Comparison of ENCODE assay signal across 8 cellular contexts in the genomic region with DNA sequence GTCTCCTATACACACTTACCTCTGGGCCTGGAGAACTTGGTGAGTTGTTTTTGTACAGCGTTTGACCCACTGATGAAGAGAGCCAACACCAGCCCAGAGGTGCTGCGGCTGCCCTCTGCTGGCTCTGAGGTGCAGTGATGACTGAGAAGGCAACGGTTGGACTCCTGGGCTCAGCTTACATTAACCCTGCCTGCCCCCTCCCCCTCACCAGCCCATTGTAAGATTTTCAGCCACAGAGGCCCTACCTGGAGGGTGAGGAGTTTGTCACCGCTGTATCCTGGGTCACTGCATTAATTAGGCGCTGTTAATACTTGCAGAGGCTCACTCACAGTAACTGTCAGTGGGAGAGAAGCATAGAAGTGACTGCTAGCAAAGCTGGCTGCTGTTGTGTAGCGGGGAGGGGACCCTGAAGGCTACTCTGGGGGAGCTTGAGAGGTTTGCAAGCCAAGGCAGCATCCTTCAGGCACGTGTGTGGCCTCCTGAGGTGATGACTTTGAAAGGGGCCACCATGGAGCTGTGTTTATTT. TPM values are rescaled to one million over a fixed set of nuclear protein-coding genes. Genes with fewer than 3 reads are reported as not detected.
DNase-seq lines count a peak whose midpoint lies in the region; ATAC-seq and TF ChIP-seq lines count a peak whose summit lies in the region.

No MANE protein-coding gene starts in this region.

- DNase-seq in GM03348 (ENCODE audit: low spot score): peak; percentile 87
- peak; percentile 65 for DNase-seq in activated T-cell treated with anti-CD3 and anti-CD28 coated beads, Interleukin-2, amount 50 U/mL, for 1 hour
- peak; percentile 63 to 81 for DNase-seq in fibroblast of lung (ENCODE audit: low read depth in 2 of 2)
- peak; percentile 74 for DNase-seq in nephron progenitor cell
- DNase-seq in substantia nigra (lab: John Stamatoyannopoulos, UW): peak in 43 of 49 donors; percentile 13 to 78 (median 50)

- H3K4me2 ChIP-seq in OCI-LY3 (ENCODE audit: low read length) (no peak overlapping the region), fibroblast of lung (ENCODE audit: extremely low read depth, insufficient read depth, low read length) (peak overlapping the region; percentile 35)

- H3K36me3 ChIP-seq in OCI-LY3 (replicated peaks; ENCODE audit: low read depth, low read length): no peaks in the 10 kb centered on the region
- no peaks in the 10 kb centered on the region for H3K36me3 ChIP-seq in fibroblast of lung (ENCODE audit: control insufficient read depth, insufficient read depth, low read length)

- H3K4me1 ChIP-seq in OCI-LY3 (ENCODE audit: low read length) (no peaks in the 10 kb centered on the region), fibroblast of lung (ENCODE audit: control insufficient read depth, extremely low read depth, insufficient read depth, low read length) (peaks cover 2% of the 10 kb centered on the region)

- H3K36me3 Mint-ChIP-seq in nephron progenitor cell (ENCODE audit: low read depth): no peaks in the 10 kb centered on the region

- peaks cover 39% of the 10 kb centered on the region for H3K4me1 Mint-ChIP-seq in nephron progenitor cell

- H2AFZ ChIP-seq in OCI-LY3 (ENCODE audit: low read depth, low read length) (no peak overlapping the region), fibroblast of lung (ENCODE audit: low read length) (no peak overlapping the region)

- peak; percentile 70 for ATAC-seq in HG02870 (IDR thresholded peaks at IDR 0.05; ENCODE audit: unreplicated experiment)
- no peak for ATAC-seq in GM18502 (IDR thresholded peaks at IDR 0.05; ENCODE audit: poor library complexity, unreplicated experiment)

- H4K20me1 ChIP-seq in OCI-LY3 (ENCODE audit: insufficient read depth, low read length) (no peaks in the 10 kb centered on the region), fibroblast of lung (ENCODE audit: control insufficient read depth, extremely low read depth, insufficient read depth, low read length) (no peaks in the 10 kb centered on the region)

- H3K27ac ChIP-seq in OCI-LY3 (ENCODE audit: low read length) (no peak overlapping the region), fibroblast of lung (ENCODE audit: insufficient read depth, low read length) (no peak overlapping the region), substantia nigra (ENCODE audit: low read depth, low read length, poor library complexity, severe bottlenecking) (no peak overlapping the region)

- H3K79me2 ChIP-seq in OCI-LY3 (ENCODE audit: low read length): no peaks in the 10 kb centered on the region
- H3K79me2 ChIP-seq in fibroblast of lung (ENCODE audit: control insufficient read depth, insufficient read depth, low read length): no peaks in the 10 kb centered on the region

- H3K9me3 Mint-ChIP-seq in nephron progenitor cell: peaks cover 14% of the 10 kb centered on the region

- H3K27ac Mint-ChIP-seq in nephron progenitor cell: no peak overlapping the region

- no peak overlapping the region for H3K9ac ChIP-seq in OCI-LY3 (ENCODE audit: low read length)
- no peak overlapping the region for H3K9ac ChIP-seq in fibroblast of lung (ENCODE audit: insufficient read depth, low read length)

- H3K27me3 ChIP-seq in OCI-LY3 (ENCODE audit: low read depth, low read length) (no peaks in the 10 kb centered on the region), fibroblast of lung (ENCODE audit: control insufficient read depth, insufficient read depth, low read length) (no peaks in the 10 kb centered on the region)

- TF ChIP-seq CTCF in OCI-LY3 (IDR thresholded peaks at IDR 0.05; ENCODE audit: low read depth, low read length): peak; percentile 62
- peak; percentile 93 to 97 for TF ChIP-seq CTCF in fibroblast of lung (conservative IDR thresholded peaks at IDR 0.05 in 1 of 2, IDR thresholded peaks at IDR 0.05 in 1 of 2; ENCODE audit: low read depth in 1 of 2, low read length in 2 of 2)
- peak; percentile 61 for TF ChIP-seq CTCF in nephron progenitor cell (IDR thresholded peaks at IDR 0.05)

- H3K27me3 Mint-ChIP-seq in nephron progenitor cell (ENCODE audit: low read depth, poor library complexity): peaks cover 8% of the 10 kb centered on the region

- H3K4me3 ChIP-seq in OCI-LY3 (ENCODE audit: low read length) (no peak overlapping the region), fibroblast of lung (replicated peaks in 1 of 4; ENCODE audit: control extremely low read depth in 1 of 4, insufficient read depth in 1 of 4, low read depth in 3 of 4, low read length in 4 of 4) (no peak overlapping the region)

- H3K4me3 Mint-ChIP-seq in nephron progenitor cell: no peak overlapping the region

- H3K9me3 ChIP-seq in OCI-LY3 (ENCODE audit: insufficient read depth, low read length): no peaks in the 10 kb centered on the region
- H3K9me3 ChIP-seq in fibroblast of lung (ENCODE audit: control insufficient read depth, insufficient read depth, low read depth, low read length): no peaks in the 10 kb centered on the region

RNA-seq across cellular contexts. Expression of gene ANKRD2, which starts 18.9 kb away (rescaled TPM):
- total RNA-seq in fibroblast of lung: 1.8 TPM in 2 replicates
- polyA plus RNA-seq in fibroblast of lung: 0.26 and 0.47 TPM in 2 replicates
- 0.45 and 0.86 TPM in 2 replicates for polyA plus RNA-seq in fibroblast of lung (2012)
- 1.2 TPM in 1 of 2 replicates, not detected in the other for polyA minus RNA-seq in fibroblast of lung (ENCODE audit: low replicate concordance)

RNA-seq across cellular contexts. Expression of gene HOGA1, which starts 30.6 kb away (rescaled TPM):
- total RNA-seq in fibroblast of lung: 1.0 and 1.5 TPM in 2 replicates
- polyA plus RNA-seq in fibroblast of lung: 0.58 and 0.79 TPM in 2 replicates
- polyA plus RNA-seq in fibroblast of lung (2012): 0.52 and 0.84 TPM in 2 replicates
- polyA minus RNA-seq in fibroblast of lung (ENCODE audit: low replicate concordance): 0.11 and 1.6 TPM in 2 replicates

RNA-seq across cellular contexts. Expression of gene C10orf62, which starts 35.9 kb away (rescaled TPM):
- not detected in 2 replicates for total RNA-seq in fibroblast of lung
- polyA plus RNA-seq in fibroblast of lung: not detected in 2 replicates
- polyA plus RNA-seq in fibroblast of lung (2012): not detected in 2 replicates
- not detected in 2 replicates for polyA minus RNA-seq in fibroblast of lung (ENCODE audit: low replicate concordance)

RNA-seq across cellular contexts. Expression of gene UBTD1, which starts 54.9 kb away (rescaled TPM):
- 20.3 and 22.0 TPM in 2 replicates for total RNA-seq in fibroblast of lung
- 10.7 and 15.0 TPM in 2 replicates for polyA plus RNA-seq in fibroblast of lung
- 16.4 and 28.3 TPM in 2 replicates for polyA plus RNA-seq in fibroblast of lung (2012)
- polyA minus RNA-seq in fibroblast of lung (ENCODE audit: low replicate concordance): 7.2 and 12.7 TPM in 2 replicates

RNA-seq across cellular contexts. Expression of gene MMS19, which starts 55.4 kb away (rescaled TPM):
- total RNA-seq in fibroblast of lung: 43.7 and 64.7 TPM in 2 replicates
- polyA plus RNA-seq in fibroblast of lung: 44.7 and 53.9 TPM in 2 replicates
- 49.4 and 55.7 TPM in 2 replicates for polyA plus RNA-seq in fibroblast of lung (2012)
- 171 and 187 TPM in 2 replicates for polyA minus RNA-seq in fibroblast of lung (ENCODE audit: low replicate concordance)
